Comparison of ENCODE assay signal across 25 cellular contexts in genomic region chr17:16422416-16422815, GRCh38. TPM values are rescaled to one million over a fixed set of nuclear protein-coding genes. Genes with fewer than 3 reads are reported as not detected.
DNase-seq lines count a peak whose midpoint lies in the region; ATAC-seq lines count a peak whose summit lies in the region.
"Had no signal": no experiment of that assay in that cellular context is flagged by ENCODE, and none has a peak within 500 bp of the region (broad histone marks: within the 10 kb centered on the region; RNA-seq: fewer than 3 reads in every experiment).

No MANE protein-coding gene starts in this region.

- H3K36me3 Mint-ChIP-seq in activated CD4-positive, alpha-beta memory T cell treated with anti-CD3 and anti-CD28 coated beads for 36 hours: peaks cover 33% of the 10 kb centered on the region
- H3K36me3 Mint-ChIP-seq in activated CD4-positive, alpha-beta memory T cell treated with anti-CD3 and anti-CD28 coated beads, Interleukin-2, amount 10 ng/mL, durations not matched to agents 7 days and 5 days (ENCODE audit: low read depth): peaks cover 69% of the 10 kb centered on the region

- no peaks in the 10 kb centered on the region for H3K27me3 Mint-ChIP-seq in activated CD4-positive, alpha-beta memory T cell treated with anti-CD3 and anti-CD28 coated beads for 36 hours
- H3K27me3 Mint-ChIP-seq in activated CD4-positive, alpha-beta memory T cell treated with anti-CD3 and anti-CD28 coated beads, Interleukin-2, amount 10 ng/mL, durations not matched to agents 7 days and 5 days: no peaks in the 10 kb centered on the region
- H3K27me3 Mint-ChIP-seq: B cell; CD8-positive, alpha-beta memory T cell had no signal

- H3K27ac ChIP-seq in right cardiac atrium (ENCODE audit: low read length): no peak overlapping the region
- H3K27ac ChIP-seq: 22Rv1, C4-2B had no signal

- 89% methylated on average over 7 of the region's 7 CpGs for WGBS in right cardiac atrium

- ATAC-seq in left ventricle myocardium superior: no peak
- ATAC-seq in right cardiac atrium: no peak

- intact Hi-C loops in activated CD4-positive, alpha-beta memory T cell treated with anti-CD3 and anti-CD28 coated beads for 36 hours (cut with micrococcal nuclease): no loop called here
- intact Hi-C loops in left ventricle myocardium superior (cut with micrococcal nuclease) (no loop called here), right cardiac atrium (cut with DNase I) (no loop called here)

- DNase-seq in activated CD4-positive, alpha-beta memory T cell treated with anti-CD3 and anti-CD28 coated beads for 36 hours: no peak
- no peak for DNase-seq in activated CD4-positive, alpha-beta memory T cell treated with anti-CD3 and anti-CD28 coated beads, Interleukin-2, amount 10 ng/mL, durations not matched to agents 7 days and 5 days
- peak; percentile 8 for DNase-seq in left ventricle myocardium superior
- no peak for DNase-seq in right cardiac atrium
- DNase-seq in islet precursor cell: peak; percentile 49
- DNase-seq in H4 (ENCODE audit: low spot score): no peak
- DNase-seq in G401 (ENCODE audit: low spot score): no peak
- no peak for DNase-seq in COLO668 (lab: John Stamatoyannopoulos, UW; ENCODE audit: unreplicated experiment)
- DNase-seq: Calu3, DMS79 treated with DMSO at 0.1 percent for 48 hours, HFFc6, KBM-7, MV-4-11, NCI-H1105, NCI-H1436 treated with DMSO at 0.1 percent for 48 hours, NCI-H2029, NCI-H446, NCI-H524 treated with DMSO at 0.1 percent for 48 hours, NCI-H774 had no signal

- CTCF ChIA-PET in activated CD4-positive, alpha-beta memory T cell treated with anti-CD3 and anti-CD28 coated beads for 36 hours (lab: Charles Lee): no interaction called here
- CTCF ChIA-PET in activated CD4-positive, alpha-beta memory T cell treated with anti-CD3 and anti-CD28 coated beads, Interleukin-2, amount 10 ng/mL, durations not matched to agents 7 days and 5 days (lab: Charles Lee): no interaction called here

- no peaks in the 10 kb centered on the region for H3K27me3 ChIP-seq in right cardiac atrium (ENCODE audit: control insufficient read depth, insufficient read depth)

- in situ Hi-C loops in G401 (cut with HindIII; ENCODE audit: low sequenced_read_pairs): no loop called here

- no peaks in the 10 kb centered on the region for H3K9me3 Mint-ChIP-seq in activated CD4-positive, alpha-beta memory T cell treated with anti-CD3 and anti-CD28 coated beads for 36 hours
- no peaks in the 10 kb centered on the region for H3K9me3 Mint-ChIP-seq in activated CD4-positive, alpha-beta memory T cell treated with anti-CD3 and anti-CD28 coated beads, Interleukin-2, amount 10 ng/mL, durations not matched to agents 7 days and 5 days
- H3K9me3 Mint-ChIP-seq: CD8-positive, alpha-beta memory T cell; HFFc6 had no signal

- peaks cover 34% of the 10 kb centered on the region for H3K4me1 Mint-ChIP-seq in activated CD4-positive, alpha-beta memory T cell treated with anti-CD3 and anti-CD28 coated beads for 36 hours (ENCODE audit: low read depth)
- H3K4me1 Mint-ChIP-seq in activated CD4-positive, alpha-beta memory T cell treated with anti-CD3 and anti-CD28 coated beads, Interleukin-2, amount 10 ng/mL, durations not matched to agents 7 days and 5 days: peaks cover 38% of the 10 kb centered on the region

- no peak overlapping the region for H3K4me3 Mint-ChIP-seq in activated CD4-positive, alpha-beta memory T cell treated with anti-CD3 and anti-CD28 coated beads for 36 hours
- no peak overlapping the region for H3K4me3 Mint-ChIP-seq in activated CD4-positive, alpha-beta memory T cell treated with anti-CD3 and anti-CD28 coated beads, Interleukin-2, amount 10 ng/mL, durations not matched to agents 7 days and 5 days
- H3K4me3 Mint-ChIP-seq: B cell, HFFc6 had no signal

- H3K4me1 ChIP-seq in right cardiac atrium (ENCODE audit: control insufficient read depth, insufficient read depth, low read length): peaks cover 16% of the 10 kb centered on the region
- H3K4me1 ChIP-seq: HAP-1 had no signal

- no peak overlapping the region for H3K4me3 ChIP-seq in right cardiac atrium (ENCODE audit: low read length)
- H3K4me3 ChIP-seq: HAP-1 had no signal

- peak overlapping the region; percentile 38 for H3K27ac Mint-ChIP-seq in activated CD4-positive, alpha-beta memory T cell treated with anti-CD3 and anti-CD28 coated beads for 36 hours
- no peak overlapping the region for H3K27ac Mint-ChIP-seq in activated CD4-positive, alpha-beta memory T cell treated with anti-CD3 and anti-CD28 coated beads, Interleukin-2, amount 10 ng/mL, durations not matched to agents 7 days and 5 days
- H3K27ac Mint-ChIP-seq: B cell, HFFc6 had no signal

- no peaks in the 10 kb centered on the region for H3K9me3 ChIP-seq in right cardiac atrium (ENCODE audit: control insufficient read depth, low read length)
- H3K9me3 ChIP-seq: HAP-1 had no signal

- POLR2A ChIA-PET in activated CD4-positive, alpha-beta memory T cell treated with anti-CD3 and anti-CD28 coated beads for 36 hours (lab: Charles Lee): interaction anchor here (4.7 kb wide), 1 partner anchor 16 kb away, joined by 18 read pairs; no protein-coding TSS in a partner anchor
- POLR2A ChIA-PET in activated CD4-positive, alpha-beta memory T cell treated with anti-CD3 and anti-CD28 coated beads, Interleukin-2, amount 10 ng/mL, durations not matched to agents 7 days and 5 days (lab: Charles Lee): interaction anchor here (1.5 kb wide), 1 partner anchor 19 kb away, joined by 4 read pairs; no protein-coding TSS in a partner anchor

RNA-seq across cellular contexts. Expression of gene TRPV2, which starts 7.0 kb away (rescaled TPM):
- 10 to 100 TPM; 46.0 to 50.6 TPM for total RNA-seq in activated CD4-positive, alpha-beta memory T cell treated with anti-CD3 and anti-CD28 coated beads for 36 hours
- total RNA-seq in activated CD4-positive, alpha-beta memory T cell treated with anti-CD3 and anti-CD28 coated beads, Interleukin-2, amount 10 ng/mL, durations not matched to agents 7 days and 5 days: 100 to 1,000 TPM; 131 to 142 TPM
- 8.1 TPM for total RNA-seq in left ventricle myocardium superior
- 10 to 100 TPM in 3 of 4 donors, 1 to 10 TPM in 1; 7.1 to 19.6 (median 10.7) TPM for total RNA-seq in right cardiac atrium
- polyA plus RNA-seq in right cardiac atrium: 5.2 TPM
- total RNA-seq in H4 (2014; rRNA removed; shearing (Covaris generic)): 4.8 and 5.5 TPM in 2 replicates
- total RNA-seq in G401 (2014; rRNA removed; shearing (Covaris generic)): 41.8 and 47.6 TPM in 2 replicates
- total RNA-seq: MCF 10A had no signal

RNA-seq across cellular contexts. Expression of gene UBB, which starts 41.5 kb away (rescaled TPM):
- 1,000 to 10,000 TPM; 1,695 to 1,771 TPM for total RNA-seq in activated CD4-positive, alpha-beta memory T cell treated with anti-CD3 and anti-CD28 coated beads for 36 hours
- total RNA-seq in activated CD4-positive, alpha-beta memory T cell treated with anti-CD3 and anti-CD28 coated beads, Interleukin-2, amount 10 ng/mL, durations not matched to agents 7 days and 5 days: 1,000 to 10,000 TPM; 1,185 TPM
- total RNA-seq in left ventricle myocardium superior (1,672 TPM), right cardiac atrium (1,000 to 10,000 TPM; 1,353 to 1,780 (median 1,568) TPM)
- 1,446 TPM for polyA plus RNA-seq in right cardiac atrium
- total RNA-seq in H4 (2014; rRNA removed; shearing (Covaris generic)): 1,938 and 1,951 TPM in 2 replicates
- 707 and 741 TPM in 2 replicates for total RNA-seq in G401 (2014; rRNA removed; shearing (Covaris generic))

Comparison
In these comparisons a context has a peak if more than half of its experiments do, and no peak if none do; other contexts are left out.
1. DNase-seq: peak in left ventricle myocardium superior (single experiment) and islet precursor cell (single experiment); none in activated CD4-positive, alpha-beta memory T cell treated with anti-CD3 and anti-CD28 coated beads for 36 hours (single experiment), activated CD4-positive, alpha-beta memory T cell treated with anti-CD3 and anti-CD28 coated beads, Interleukin-2, amount 10 ng/mL, durations not matched to agents 7 days and 5 days (single experiment), right cardiac atrium (0 of 3), H4 (single experiment), G401 (single experiment) and COLO668 (single experiment).